28 cellular contexts compared by ENCODE assay signal in the genomic region with DNA sequence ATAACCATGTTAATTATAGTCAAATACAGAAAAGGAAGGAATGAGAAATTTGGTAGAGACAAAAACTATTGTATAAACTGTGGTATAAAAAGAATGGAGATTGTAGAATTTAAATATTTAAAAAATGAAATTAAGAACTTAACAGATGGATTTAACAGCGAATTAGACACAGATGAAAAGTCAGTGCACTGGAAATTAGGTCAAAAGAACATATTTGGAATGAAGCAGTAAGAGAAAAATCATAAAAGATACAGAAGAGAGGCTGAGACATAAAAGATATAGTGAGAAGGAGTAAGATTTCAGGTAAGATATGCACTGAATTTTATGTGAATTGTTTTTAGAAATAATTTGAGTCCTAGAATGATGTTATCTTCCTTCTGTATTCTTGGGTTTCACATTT.
"Had no signal": no experiment of that assay in that cellular context is flagged by ENCODE, and none has a peak within 500 bp of the region (broad histone marks: within the 10 kb centered on the region; RNA-seq: fewer than 3 reads in every experiment).

No MANE protein-coding gene starts in this region.

- H3K4me3 ChIP-seq: coronary artery, esophagus squamous epithelium, gastrocnemius medialis, heart right ventricle, left lung, lower lobe of right lung, mucosa of descending colon had no signal

- H3K27me3 ChIP-seq: esophagus squamous epithelium, gastrocnemius medialis, heart right ventricle, left lung had no signal

- H3K27me3 Mint-ChIP-seq: dendritic cell treated with granulocyte-macrophage colony-stimulating factor and Interleukin-4, amounts not matched to agents 40 ng/mL and 50 ng/mL, for 4 days; effector memory CD8-positive, alpha-beta T cell; naive B cell had no signal

- H3K27ac ChIP-seq: coronary artery, epithelial cell of prostate, esophagus squamous epithelium, gastrocnemius medialis, heart right ventricle, left lung, lower lobe of right lung had no signal

- H3K4me1 ChIP-seq: gastrocnemius medialis, heart right ventricle, left lung, lower lobe of right lung had no signal

- H3K4me3 Mint-ChIP-seq: dendritic cell treated with granulocyte-macrophage colony-stimulating factor and Interleukin-4, amounts not matched to agents 40 ng/mL and 50 ng/mL, for 4 days; effector memory CD8-positive, alpha-beta T cell; endodermal cell; mesothelial cell of epicardium; naive B cell had no signal

- DNase-seq: effector CD8-positive, alpha-beta T cell; effector memory CD8-positive, alpha-beta T cell; endodermal cell; erythroblast; esophagus squamous epithelium; foreskin fibroblast; foreskin melanocyte; gastrocnemius medialis; glutamatergic neuron; head of caudate nucleus; heart right ventricle; hippocampal formation; left cardiac atrium; left lung; left ventricle myocardium superior; lower lobe of right lung; mesenchymal stem cell; mucosa of descending colon; naive B cell had no signal

- H3K4me1 Mint-ChIP-seq: endodermal cell, naive B cell had no signal

- H3K27ac Mint-ChIP-seq: dendritic cell treated with granulocyte-macrophage colony-stimulating factor and Interleukin-4, amounts not matched to agents 40 ng/mL and 50 ng/mL, for 4 days; endodermal cell; mesothelial cell of epicardium had no signal

- H3K9me3 Mint-ChIP-seq: dendritic cell treated with granulocyte-macrophage colony-stimulating factor and Interleukin-4, amounts not matched to agents 40 ng/mL and 50 ng/mL, for 4 days; effector memory CD8-positive, alpha-beta T cell; endodermal cell; mesothelial cell of epicardium; naive B cell had no signal

- ATAC-seq: effector memory CD8-positive, alpha-beta T cell; esophagus mucosa; gastrocnemius medialis; heart right ventricle; left cardiac atrium; left lung; left ventricle myocardium superior; lower lobe of right lung; mucosa of descending colon had no signal

- FAIRE-seq: colon, endometrium, islet of Langerhans, keratinocyte had no signal

- H3K9me3 ChIP-seq: esophagus squamous epithelium, gastrocnemius medialis, heart right ventricle, left lung, lower lobe of right lung, mucosa of descending colon had no signal
